Comparison of ENCODE assay signal across 16 cellular contexts in the genomic region with DNA sequence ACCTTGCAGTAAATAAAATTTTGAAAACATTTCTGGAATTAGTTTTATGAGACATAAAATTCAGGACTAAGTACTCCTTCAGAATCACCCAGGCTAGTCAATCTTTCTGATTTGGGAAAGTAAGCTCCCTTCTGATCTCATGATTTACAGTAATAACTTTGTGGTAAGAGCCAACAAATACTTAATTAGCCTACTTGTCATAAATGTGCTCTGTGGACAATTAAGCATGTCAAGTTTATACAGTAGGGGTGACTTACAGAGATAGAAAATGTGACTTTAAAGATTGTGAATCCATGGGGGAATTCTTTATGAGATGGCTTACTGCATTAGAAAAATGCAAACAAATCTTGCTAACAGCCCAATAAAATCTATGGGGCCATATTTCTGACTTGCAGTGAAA.
"Had no signal": no experiment of that assay in that cellular context is flagged by ENCODE, and none has a peak within 500 bp of the region (broad histone marks: within the 10 kb centered on the region; RNA-seq: fewer than 3 reads in every experiment).

No MANE protein-coding gene starts in this region.

- H3K27ac ChIP-seq: gastrocnemius medialis, left lung, tibial artery, vagina had no signal

- H3K27me3 ChIP-seq: gastrocnemius medialis, left lung, tibial artery, vagina had no signal

- H3K36me3 ChIP-seq: gastrocnemius medialis, left lung, tibial artery, vagina had no signal

- ATAC-seq: activated T-cell treated with anti-CD3 and anti-CD28 coated beads, Interleukin-2, amount 50 U/mL, for 4 hours; gastrocnemius medialis; left lung; sciatic nerve; stimulated activated effector memory CD8-positive, alpha-beta T cell treated with anti-CD3 and anti-CD28 coated beads, Interleukin-12 subunit alpha, Interleukin-12 subunit beta, amount 100 ng/mL, for 72 hours; WTC11 had no signal

- DNase-seq: activated CD4-positive, alpha-beta memory T cell treated with anti-CD3 and anti-CD28 coated beads, Interleukin-2, amount 10 ng/mL, durations not matched to agents 7 days and 5 days; activated CD4-positive, alpha-beta T cell treated with anti-CD3 and anti-CD28 coated beads for 4 hours; activated effector memory CD4-positive, alpha-beta T cell treated with Interleukin-2 at 50 U/mL for 16 hours; activated T-cell treated with anti-CD3 and anti-CD28 coated beads, Interleukin-2, amount 50 U/mL, for 4 hours; cerebellar nuclear complex; dermis blood vessel endothelial cell; erythroblast; gastrocnemius medialis; left lung; stimulated activated CD4-positive, alpha-beta T cell treated with anti-CD3 and anti-CD28 coated beads, Interleukin-12 subunit alpha, Interleukin-12 subunit beta, amount 100 ng/mL, for 4 hours; T-helper 2 cell; tibial artery had no signal

- H3K9me3 ChIP-seq: gastrocnemius medialis, vagina had no signal

- H3K4me1 ChIP-seq: gastrocnemius medialis, left lung, tibial artery, vagina had no signal

- H3K4me3 ChIP-seq: gastrocnemius medialis, left lung, tibial artery, vagina had no signal
